In genomic region chr5:168908207-168908606, GRCh38 we compare ENCODE assay signal across 17 cellular contexts.
A peak's percentile ranks its signal among the peaks of the same experiment; 100 is the strongest.
DNase-seq lines count a peak whose midpoint lies in the region; ATAC-seq and TF ChIP-seq lines count a peak whose summit lies in the region.
"Had no signal": no experiment of that assay in that cellular context is flagged by ENCODE, and none has a peak within 500 bp of the region (broad histone marks: within the 10 kb centered on the region; RNA-seq: fewer than 3 reads in every experiment).

No MANE protein-coding gene starts in this region.

- no peak overlapping the region for H2BK20ac ChIP-seq in IMR-90 (ENCODE audit: low read depth, low read length)

- H3K36me3 ChIP-seq in IMR-90 (ENCODE audit: control insufficient read depth, insufficient read depth, low read length), result no peaks in the 10 kb centered on the region
- H3K36me3 ChIP-seq: uterus had no signal

- dilution Hi-C loops in IMR-90 (cut with HindIII; ENCODE audit: low sequenced_read_pairs, unreplicated experiment), result no loop called here

- CTCF ChIA-PET in IMR-90 (lab: Yijun Ruan, JAX), result no interaction called here

- peak overlapping the region; percentile 37 for H2AFZ ChIP-seq in IMR-90 (replicated peaks; ENCODE audit: low read length, poor library complexity)

- H2BK5ac ChIP-seq in IMR-90 (ENCODE audit: low read depth, low read length, poor library complexity, severe bottlenecking), result no peak overlapping the region

- H3K4me2 ChIP-seq in IMR-90 (ENCODE audit: low read depth, low read length), result no peak overlapping the region

- H4K5ac ChIP-seq in IMR-90 (ENCODE audit: low read depth, low read length), result no peak overlapping the region

- H4K91ac ChIP-seq in IMR-90 (ENCODE audit: insufficient read depth, low read depth, low read length), result no peak overlapping the region

- POLR2A ChIA-PET in IMR-90 (lab: Charles Lee; ENCODE audit: unreplicated experiment), result no interaction called here

- no peak overlapping the region for H2BK120ac ChIP-seq in IMR-90 (ENCODE audit: low read depth, low read length)

- TF ChIP-seq CTCF in IMR-90 (conservative IDR thresholded peaks at IDR 0.05; ENCODE audit: low read depth, low read length), result no peak

- H2BK15ac ChIP-seq in IMR-90 (ENCODE audit: low read depth, low read length), result no peak overlapping the region

- H3K56ac ChIP-seq in IMR-90 (ENCODE audit: extremely low read depth, insufficient read depth, low read length), result no peak overlapping the region

- H3K14ac ChIP-seq in IMR-90 (replicated peaks; ENCODE audit: low read depth, low read length), result no peak overlapping the region

- no peak overlapping the region for H3K9ac ChIP-seq in IMR-90 (ENCODE audit: low read depth, low read length)

- in situ Hi-C loops in IMR-90 (cut with MboI; ENCODE audit: low sequenced_read_pairs), result no loop called here

- BruUV-seq in IMR-90 (replicated peaks; lab: Mats Ljungman, UMichigan), result no TSS peak

- H3K79me1 ChIP-seq in IMR-90 (ENCODE audit: low read depth in 1 of 2, low read length in 2 of 2), result no peaks in the 10 kb centered on the region

- no peaks in the 10 kb centered on the region for H3K9me1 ChIP-seq in IMR-90 (ENCODE audit: insufficient read depth, low read length)

- H3K27ac ChIP-seq in IMR-90 (ENCODE audit: insufficient read depth, low read length), result no peak overlapping the region
- H3K27ac ChIP-seq: uterus had no signal

- H3K4me3 ChIP-seq in IMR-90 (ENCODE audit: insufficient read depth, low read depth, low read length), result no peak overlapping the region
- H3K4me3 ChIP-seq: uterus had no signal

- H2AK5ac ChIP-seq in IMR-90 (ENCODE audit: low read depth, low read length), result no peak overlapping the region

- TF ChIP-seq RAD21 in IMR-90 (IDR thresholded peaks at IDR 0.05; ENCODE audit: low read length), result no peak

- H3K18ac ChIP-seq in IMR-90 (ENCODE audit: low read depth, low read length), result no peak overlapping the region

- H2AK9ac ChIP-seq in IMR-90 (replicated peaks; ENCODE audit: low read depth, low read length, poor library complexity), result peak overlapping the region; percentile 6

- no peaks in the 10 kb centered on the region for H3K9me3 ChIP-seq in IMR-90 (ENCODE audit: control insufficient read depth, insufficient read depth, low read length)
- H3K9me3 ChIP-seq: uterus had no signal

- WGBS in IMR-90 (ENCODE audit: extremely low coverage in 2 of 2, insufficient read length in 1 of 2), 2 experiments, result 67% methylated on average over 1 of the region's 9 CpGs; no CpG with 5 or more reads in 1 of the 2 experiments

- no peak overlapping the region for H3K4ac ChIP-seq in IMR-90 (ENCODE audit: low read depth, low read length)

- no peak for ATAC-seq in IMR-90 (ENCODE audit: low read depth)
- no peak for ATAC-seq in HG03108 (IDR thresholded peaks at IDR 0.05; ENCODE audit: unreplicated experiment)
- ATAC-seq in GM18498 (IDR thresholded peaks at IDR 0.05; ENCODE audit: unreplicated experiment), result no peak
- ATAC-seq: Panc1; stimulated activated naive CD8-positive, alpha-beta T cell treated with anti-CD3 and anti-CD28 coated beads, Interleukin-15, Interleukin-2, amounts not matched to agents 100 U/mL and 50 U/mL, for 24 hours; T-helper 17 cell had no signal

- intact Hi-C loops in IMR-90 (cut with micrococcal nuclease), result no loop called here

- H4K20me1 ChIP-seq in IMR-90 (ENCODE audit: insufficient read depth, low read length), result no peaks in the 10 kb centered on the region

- DNase-seq in AG08395 (ENCODE audit: low spot score) (peak; percentile 69), IMR-90 (no peak), cerebellar cortex (ENCODE audit: low spot score) (peak; percentile 43), kidney tubule cell (ENCODE audit: low spot score) (peak; percentile 57), DMS 273 treated with DMSO at 0.1 percent for 48 hours (lab: John Stamatoyannopoulos, UW) (no peak), GF-D8 (lab: John Stamatoyannopoulos, UW) (no peak)
- DNase-seq: activated CD4-positive, alpha-beta T cell treated with anti-CD3 and anti-CD28 coated beads, Interleukin-2, amount 50 U/mL, for 1 hour; activated T-cell treated with anti-CD3 and anti-CD28 coated beads, Interleukin-2, amount 50 U/mL, for 24 hours; KBM-7; NCI-H1436 treated with DMSO at 0.1 percent for 48 hours; NCI-H510A; stimulated activated naive CD8-positive, alpha-beta T cell treated with anti-CD3 and anti-CD28 coated beads, Interleukin-15, Interleukin-2, amounts not matched to agents 100 U/mL and 50 U/mL, for 24 hours; T-helper 17 cell; uterus had no signal

- no peaks in the 10 kb centered on the region for H3K4me1 ChIP-seq in IMR-90 (ENCODE audit: control insufficient read depth, insufficient read depth, low read length)
- H3K4me1 ChIP-seq: uterus had no signal

- H4K8ac ChIP-seq in IMR-90 (ENCODE audit: low read depth in 2 of 2, low read length in 2 of 2), result no peak overlapping the region

- H3K23ac ChIP-seq in IMR-90 (ENCODE audit: low read depth, low read length), result no peak overlapping the region

- no peaks in the 10 kb centered on the region for H3K27me3 ChIP-seq in IMR-90 (ENCODE audit: control insufficient read depth, insufficient read depth, low read length)
- H3K27me3 ChIP-seq: uterus had no signal

- no peak for TF ChIP-seq POLR2A in IMR-90 (IDR thresholded peaks at IDR 0.05; ENCODE audit: low read depth, low read length)

TF ChIP-seq in IMR-90, 13 proteins besides CTCF, POLR2A, EP300 and RAD21:
- TF ChIP-seq RFX5 (IDR thresholded peaks at IDR 0.05; ENCODE audit: low read depth, low read length), result no peak
- no peak for TF ChIP-seq MAFK (IDR thresholded peaks at IDR 0.05; ENCODE audit: low read depth, low read length)
- no peak for TF ChIP-seq CEBPB (IDR thresholded peaks at IDR 0.05; ENCODE audit: low read depth, low read length)
- TF ChIP-seq SMC3 (IDR thresholded peaks at IDR 0.05; ENCODE audit: low read depth, low read length), result no peak
- TF ChIP-seq MAZ (IDR thresholded peaks at IDR 0.05; ENCODE audit: borderline replicate concordance, low read depth, low read length), result no peak

Comparison
In these comparisons a context has a peak if more than half of its experiments do, and no peak if none do; other contexts are left out.
1. DNase-seq: peak in AG08395 (single experiment), cerebellar cortex (single experiment) and kidney tubule cell (single experiment); none in IMR-90 (single experiment), DMS 273 treated with DMSO at 0.1 percent for 48 hours (single experiment) and GF-D8 (single experiment).